ENCODE assay signal across 1 cellular context in genomic region chrX:153766098-153766817, GRCh38.
TF ChIP-seq lines count a peak whose summit lies in the region.

No MANE protein-coding gene starts in this region.

TF ChIP-seq in HEK293, 187 proteins besides CTCF, POLR2A, EP300 and RAD21 (continued from another document):
- TF ChIP-seq ZNF600 (tag by site-specific recombination; IDR thresholded peaks at IDR 0.05) (peak; percentile 57; the same call in 1 of the 2 replicates), ZNF792 (tag by site-specific recombination; IDR thresholded peaks at IDR 0.05) (no peak), PRDM10 (tag by site-specific recombination; IDR thresholded peaks at IDR 0.05) (peak; percentile 47; the same call in 1 of the 2 replicates), BCL11A (tag by site-specific recombination; IDR thresholded peaks at IDR 0.05; ENCODE audit: low read depth) (peak; percentile 59; the same call in 1 of the 2 replicates), OVOL3 (tag by site-specific recombination; IDR thresholded peaks at IDR 0.05) (no peak), ZNF398 (tag by site-specific recombination; IDR thresholded peaks at IDR 0.05) (peak; percentile 95), SP2 (tag by site-specific recombination; IDR thresholded peaks at IDR 0.05) (peak; percentile 38; the same call in 1 of the 2 replicates), ZNF302 (tag by site-specific recombination; IDR thresholded peaks at IDR 0.05; ENCODE audit: low read depth) (no peak), EGR2 (tag by site-specific recombination; IDR thresholded peaks at IDR 0.05; ENCODE audit: low read depth) (no peak), ZNF629 (tag by site-specific recombination; IDR thresholded peaks at IDR 0.05) (peak; percentile 39; the same call in 1 of the 2 replicates), ZBTB26 (tag by site-specific recombination; optimal IDR thresholded peaks at IDR 0.05) (peak; percentile 45), ZNF776 (tag by site-specific recombination; IDR thresholded peaks at IDR 0.05; ENCODE audit: borderline replicate concordance) (no peak), ZNF837 (tag by site-specific recombination; IDR thresholded peaks at IDR 0.05) (no peak), ZNF660 (tag by site-specific recombination; IDR thresholded peaks at IDR 0.05) (no peak), ZBTB48 (tag by site-specific recombination; IDR thresholded peaks at IDR 0.05) (peak; percentile 71; the same call in 1 of the 2 replicates), MZF1 (tag by site-specific recombination; IDR thresholded peaks at IDR 0.05; ENCODE audit: borderline replicate concordance) (no peak), ZNF366 (tag by site-specific recombination; conservative IDR thresholded peaks at IDR 0.05) (peak; percentile 79), ZFP69B (tag by site-specific recombination; IDR thresholded peaks at IDR 0.05) (0 out of 2 replicates have a peak, but pooled peaks have one; percentile 23), GFI1B (tag by site-specific recombination; IDR thresholded peaks at IDR 0.05) (no peak), ZNF639 (tag by site-specific recombination; IDR thresholded peaks at IDR 0.05) (peak; percentile 13; the same call in 1 of the 2 replicates), ZNF2 (tag by site-specific recombination; IDR thresholded peaks at IDR 0.05) (0 out of 2 replicates have a peak, but pooled peaks have one; percentile 30), ZNF16 (tag by site-specific recombination; IDR thresholded peaks at IDR 0.05; ENCODE audit: low read depth) (no peak), GLIS2 (tag by site-specific recombination; IDR thresholded peaks at IDR 0.05) (peak; percentile 74), PATZ1 (tag by site-specific recombination; IDR thresholded peaks at IDR 0.05) (peak; percentile 81), GLIS1 (tag by site-specific recombination; IDR thresholded peaks at IDR 0.05) (peak; percentile 70), ZNF335 (tag by site-specific recombination; conservative IDR thresholded peaks at IDR 0.05) (peak; percentile 56), ZNF664 (tag by site-specific recombination; IDR thresholded peaks at IDR 0.05) (no peak), ZEB2 (tag by site-specific recombination; IDR thresholded peaks at IDR 0.05) (peak; percentile 59; the same call in 1 of the 2 replicates), ZSCAN5A (tag by site-specific recombination; IDR thresholded peaks at IDR 0.05) (no peak; the same call in 1 of the 2 replicates), MEIS1 (CRISPR knock-in tag; IDR thresholded peaks at IDR 0.05; ENCODE audit: borderline replicate concordance) (no peak), ZBTB44 (tag by site-specific recombination; IDR thresholded peaks at IDR 0.05) (no peak), ZNF558 (tag by site-specific recombination; IDR thresholded peaks at IDR 0.05) (no peak), KLF9 (tag by site-specific recombination; IDR thresholded peaks at IDR 0.05; ENCODE audit: low read depth) (peak; percentile 34; the same call in 1 of the 2 replicates), KLF17 (tag by site-specific recombination; IDR thresholded peaks at IDR 0.05) (peak; percentile 82), ZNF280D (tag by site-specific recombination; IDR thresholded peaks at IDR 0.05) (no peak), KLF8 (tag by site-specific recombination; IDR thresholded peaks at IDR 0.05) (peak; percentile 51; the same call in 1 of the 2 replicates)
